8 cellular contexts compared by ENCODE assay signal in the genomic region with DNA sequence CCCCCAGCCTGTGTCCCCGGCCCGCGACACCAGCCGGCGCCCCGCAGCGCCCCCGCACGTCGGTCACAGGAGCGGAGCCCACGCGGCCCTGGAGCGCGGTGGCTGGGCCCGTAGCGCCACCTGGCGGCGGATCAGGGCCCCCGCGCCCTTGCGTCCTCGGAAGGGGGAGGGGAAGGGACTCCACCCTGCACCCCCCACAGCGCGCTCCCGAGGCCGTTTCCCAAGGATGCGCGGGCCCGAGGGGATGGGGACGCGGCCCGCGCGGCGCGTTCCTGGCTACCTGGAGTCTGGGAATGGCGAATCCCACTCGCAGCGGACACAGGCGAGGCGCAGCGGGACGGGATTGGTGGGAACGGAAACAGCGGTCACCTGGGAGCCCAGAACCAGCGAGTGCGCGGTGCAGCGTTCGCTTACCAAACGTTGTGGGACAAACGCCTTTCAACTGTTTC. TPM values are rescaled to one million over a fixed set of nuclear protein-coding genes. Genes with fewer than 3 reads are reported as not detected.
DNase-seq lines count a peak whose midpoint lies in the region; ATAC-seq and TF ChIP-seq lines count a peak whose summit lies in the region.

No MANE protein-coding gene starts in this region.

- peak overlapping the region; percentile 76 for H2AFZ ChIP-seq in ACC112 (ENCODE audit: low read length, unreplicated experiment)

- H3K4me1 ChIP-seq in ACC112 (ENCODE audit: control insufficient read depth, insufficient read depth, low read length, unreplicated experiment) = peaks cover 9% of the 10 kb centered on the region
- no peaks in the 10 kb centered on the region for H3K4me1 ChIP-seq in mucosa of descending colon (ENCODE audit: low read depth)

- H3K4me3 ChIP-seq in ACC112 (ENCODE audit: low read depth, low read length) (peak overlapping the region; percentile 75), mucosa of descending colon (no peak overlapping the region)

- intact Hi-C loops in mucosa of descending colon (cut with DNase I, micrococcal nuclease) = loop anchor here in 1 of 2 donors (10.0 kb wide), 1 partner anchor 75 kb away; no protein-coding TSS in a partner anchor

- H3K36me3 ChIP-seq in ACC112 (ENCODE audit: insufficient read depth, low read length) (no peaks in the 10 kb centered on the region), mucosa of descending colon (ENCODE audit: low read depth) (no peaks in the 10 kb centered on the region)

- H3K27me3 ChIP-seq in ACC112 (ENCODE audit: insufficient read depth, low read length) = peaks cover 20% of the 10 kb centered on the region

- peak; percentile 97 for TF ChIP-seq CTCF in mucosa of descending colon (IDR thresholded peaks at IDR 0.05)

- DNase-seq in NCI-H526 treated with DMSO at 0.1 percent for 48 hours (lab: John Stamatoyannopoulos, UW) = peak; percentile 29
- peak; percentile 52 to 69 (median 52) for DNase-seq in activated CD8-positive, alpha-beta memory T cell treated with anti-CD3 and anti-CD28 coated beads for 48 hours (ENCODE audit: low read depth in 2 of 3, low spot score in 2 of 3)
- DNase-seq in epidermal melanocyte (ENCODE audit: insufficient read length, low spot score) = peak; percentile 76
- DNase-seq in mucosa of descending colon = peak; percentile 75 to 87 (median 79)
- DNase-seq in stimulated activated CD8-positive, alpha-beta memory T cell treated with anti-CD3 and anti-CD28 coated beads, Interleukin-4, amount 100 ng/mL, for 1 hour (ENCODE audit: low read depth in 2 of 2, low spot score in 1 of 2) = peak; percentile 36 to 62

- no peaks in the 10 kb centered on the region for H3K9me3 ChIP-seq in mucosa of descending colon

- H3K27ac ChIP-seq in ACC112 (ENCODE audit: low read depth, low read length) = no peak overlapping the region

- ATAC-seq in GM18858 (IDR thresholded peaks at IDR 0.05; ENCODE audit: unreplicated experiment) = peak; percentile 71
- ATAC-seq in HG03097 (IDR thresholded peaks at IDR 0.05; ENCODE audit: low FRiP score, unreplicated experiment) = peak; percentile 84
- peak; percentile 100 for ATAC-seq in mucosa of descending colon

- no peaks in the 10 kb centered on the region for H3K79me2 ChIP-seq in ACC112 (ENCODE audit: control insufficient read depth, insufficient read depth, low read length, unreplicated experiment)

RNA-seq across cellular contexts. Expression of a gene that starts 23.8 kb away (rescaled TPM):
- total RNA-seq in mucosa of descending colon = 10 to 100 TPM in 2 of 3 donors, 1 to 10 TPM in 1; 7.7 to 54.7 (median 14.0) TPM

Comparison
In these comparisons a context has a peak if more than half of its experiments do, and no peak if none do; other contexts are left out.
1. DNase-seq: peak in every context shown above with its lines; median percentile 79 in mucosa of descending colon; 76 in epidermal melanocyte; 52 in activated CD8-positive, alpha-beta memory T cell treated with anti-CD3 and anti-CD28 coated beads for 48 hours; 49 in stimulated activated CD8-positive, alpha-beta memory T cell treated with anti-CD3 and anti-CD28 coated beads, Interleukin-4, amount 100 ng/mL, for 1 hour; 29 in NCI-H526 treated with DMSO at 0.1 percent for 48 hours.